Comparison of ENCODE assay signal across 1 cellular context in genomic region chr3:49801160-49801559, GRCh38.
TF ChIP-seq lines count a peak whose summit lies in the region.

No MANE protein-coding gene starts in this region.

TF ChIP-seq in H1, 55 proteins besides CTCF, POLR2A, EP300 and RAD21:
- TF ChIP-seq BACH1 (IDR thresholded peaks at IDR 0.05; ENCODE audit: low read length), result no peak
- no peak for TF ChIP-seq RFX5 (IDR thresholded peaks at IDR 0.05; ENCODE audit: borderline replicate concordance, low read depth, low read length)
- TF ChIP-seq TAF7 (optimal IDR thresholded peaks at IDR 0.05; ENCODE audit: borderline replicate concordance, low read depth, low read length), result no peak
- TF ChIP-seq KDM1A (IDR thresholded peaks at IDR 0.05; ENCODE audit: borderline replicate concordance, low read length), result no peak
- no peak for TF ChIP-seq EZH2 (IDR thresholded peaks at IDR 0.05; ENCODE audit: low read depth, low read length, severe bottlenecking)
- TF ChIP-seq, protein P1, sequence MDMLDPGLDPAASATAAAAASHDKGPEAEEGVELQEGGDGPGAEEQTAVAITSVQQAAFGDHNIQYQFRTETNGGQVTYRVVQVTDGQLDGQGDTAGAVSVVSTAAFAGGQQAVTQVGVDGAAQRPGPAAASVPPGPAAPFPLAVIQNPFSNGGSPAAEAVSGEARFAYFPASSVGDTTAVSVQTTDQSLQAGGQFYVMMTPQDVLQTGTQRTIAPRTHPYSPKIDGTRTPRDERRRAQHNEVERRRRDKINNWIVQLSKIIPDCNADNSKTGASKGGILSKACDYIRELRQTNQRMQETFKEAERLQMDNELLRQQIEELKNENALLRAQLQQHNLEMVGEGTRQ (IDR thresholded peaks at IDR 0.05; ENCODE audit: low read length), result no peak
- no peak for TF ChIP-seq TEAD4 (IDR thresholded peaks at IDR 0.05; ENCODE audit: low read depth, low read length)
- no peak for TF ChIP-seq MAFK (IDR thresholded peaks at IDR 0.05; ENCODE audit: low read depth, low read length)
- TF ChIP-seq, protein P2, sequence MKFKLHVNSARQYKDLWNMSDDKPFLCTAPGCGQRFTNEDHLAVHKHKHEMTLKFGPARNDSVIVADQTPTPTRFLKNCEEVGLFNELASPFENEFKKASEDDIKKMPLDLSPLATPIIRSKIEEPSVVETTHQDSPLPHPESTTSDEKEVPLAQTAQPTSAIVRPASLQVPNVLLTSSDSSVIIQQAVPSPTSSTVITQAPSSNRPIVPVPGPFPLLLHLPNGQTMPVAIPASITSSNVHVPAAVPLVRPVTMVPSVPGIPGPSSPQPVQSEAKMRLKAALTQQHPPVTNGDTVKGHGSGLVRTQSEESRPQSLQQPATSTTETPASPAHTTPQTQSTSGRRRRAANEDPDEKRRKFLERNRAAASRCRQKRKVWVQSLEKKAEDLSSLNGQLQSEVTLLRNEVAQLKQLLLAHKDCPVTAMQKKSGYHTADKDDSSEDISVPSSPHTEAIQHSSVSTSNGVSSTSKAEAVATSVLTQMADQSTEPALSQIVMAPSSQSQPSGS (IDR thresholded peaks at IDR 0.05; ENCODE audit: low read length), result no peak
- no peak for TF ChIP-seq SP2 (IDR thresholded peaks at IDR 0.05; ENCODE audit: low read length)
- TF ChIP-seq ZNF274 (IDR thresholded peaks at IDR 0.05; ENCODE audit: borderline replicate concordance, extremely low read depth, low read length), result no peak
- TF ChIP-seq SUZ12 (IDR thresholded peaks at IDR 0.05; ENCODE audit: low read length), result no peak
- TF ChIP-seq SIRT6 (IDR thresholded peaks at IDR 0.05; ENCODE audit: low read length), result no peak
- no peak for TF ChIP-seq BRCA1 (IDR thresholded peaks at IDR 0.05; ENCODE audit: low read depth, low read length)
- no peak for TF ChIP-seq FOSL1 (IDR thresholded peaks at IDR 0.05; ENCODE audit: insufficient read depth, low read depth, low read length)
